21 cellular contexts compared by ENCODE assay signal in the genomic region with DNA sequence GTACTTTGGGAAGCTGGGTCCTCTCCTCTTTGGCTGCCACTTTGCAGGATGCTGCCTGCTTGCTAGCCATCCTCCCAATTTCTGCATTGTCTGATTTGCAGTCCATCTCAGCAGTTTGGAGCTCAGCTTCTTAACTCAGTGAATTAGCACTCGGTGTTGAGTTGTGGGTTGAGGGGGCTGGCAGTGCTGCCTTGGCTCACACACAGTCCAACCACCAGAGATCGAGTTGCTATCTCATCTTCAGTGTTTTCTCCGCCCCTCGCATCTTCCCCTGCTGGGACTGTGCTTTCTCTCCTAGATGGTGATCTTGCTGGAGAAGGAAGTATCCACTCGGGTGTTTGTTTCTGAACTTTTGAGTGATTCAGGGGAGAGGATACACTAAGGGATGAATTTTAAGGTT. TPM values are rescaled to one million over a fixed set of nuclear protein-coding genes. Genes with fewer than 3 reads are reported as not detected.
DNase-seq lines count a peak whose midpoint lies in the region; ATAC-seq and TF ChIP-seq lines count a peak whose summit lies in the region.
"Had no signal": no experiment of that assay in that cellular context is flagged by ENCODE, and none has a peak within 500 bp of the region (broad histone marks: within the 10 kb centered on the region; RNA-seq: fewer than 3 reads in every experiment).

No MANE protein-coding gene starts in this region.

- H4K20me1 ChIP-seq in IMR-90 (ENCODE audit: insufficient read depth, low read length) = peaks cover 95% of the 10 kb centered on the region
- peaks cover 84% of the 10 kb centered on the region for H4K20me1 ChIP-seq in smooth muscle cell (ENCODE audit: low read depth)
- no peaks in the 10 kb centered on the region for H4K20me1 ChIP-seq in GM23248 (ENCODE audit: insufficient read depth)

- CTCF ChIA-PET in IMR-90 (lab: Yijun Ruan, JAX) (no interaction called here), WTC11 (lab: Charles Lee) (interaction anchor here (1.0 kb wide), 1 partner anchor 39 kb away, joined by 3 read pairs; no protein-coding TSS in a partner anchor)

- peaks cover 2% of the 10 kb centered on the region; the same call in 1 of the 2 replicates for H3K27me3 Mint-ChIP-seq in WTC11 (ENCODE audit: low read depth)

- peaks cover 7% of the 10 kb centered on the region; the same call in 1 of the 2 replicates for H3K9me3 Mint-ChIP-seq in WTC11
- H3K9me3 Mint-ChIP-seq in activated naive CD4-positive, alpha-beta T cell treated with anti-CD3 and anti-CD28 coated beads, Interleukin-2, amount 50 U/mL, for 72 hours = no peaks in the 10 kb centered on the region

- dilution Hi-C loops in IMR-90 (cut with HindIII; ENCODE audit: low sequenced_read_pairs, unreplicated experiment) = no loop called here

- peaks cover 39% of the 10 kb centered on the region for H3K9me1 ChIP-seq in IMR-90 (ENCODE audit: insufficient read depth, low read length)

- peak overlapping the region; percentile 68; the same call in 1 of the 2 replicates for H3K4me2 ChIP-seq in IMR-90 (ENCODE audit: low read depth, low read length)
- H3K4me2 ChIP-seq in smooth muscle cell = peak overlapping the region; percentile 14
- no peak overlapping the region for H3K4me2 ChIP-seq in GM23248 (ENCODE audit: unreplicated experiment)

- H3K9me3 ChIP-seq in IMR-90 (ENCODE audit: control insufficient read depth, insufficient read depth, low read length) = no peaks in the 10 kb centered on the region
- H3K9me3 ChIP-seq in smooth muscle cell (replicated peaks; ENCODE audit: low read depth) = no peaks in the 10 kb centered on the region
- H3K9me3 ChIP-seq in GM23248 (ENCODE audit: low read depth) = no peaks in the 10 kb centered on the region
- no peaks in the 10 kb centered on the region for H3K9me3 ChIP-seq in colonic mucosa
- H3K9me3 ChIP-seq: Peyer's patch had no signal

- H2AFZ ChIP-seq in IMR-90 (replicated peaks; ENCODE audit: low read length, poor library complexity) (no peak overlapping the region), smooth muscle cell (ENCODE audit: low read depth) (no peak overlapping the region), GM23248 (no peak overlapping the region)

- H3K9ac ChIP-seq in IMR-90 (ENCODE audit: low read depth, low read length) = peak overlapping the region; percentile 6; the same call in 1 of the 2 replicates
- H3K9ac ChIP-seq in smooth muscle cell (ENCODE audit: low read depth) = no peak overlapping the region
- no peak overlapping the region for H3K9ac ChIP-seq in GM23248
- no peak overlapping the region for H3K9ac ChIP-seq in colonic mucosa (ENCODE audit: low read depth in 2 of 2, low read length in 2 of 2)

- no peak overlapping the region for H2BK20ac ChIP-seq in IMR-90 (ENCODE audit: low read depth, low read length)

- no peak for TF ChIP-seq CTCF in IMR-90 (conservative IDR thresholded peaks at IDR 0.05; ENCODE audit: low read depth, low read length)
- no peak for TF ChIP-seq CTCF in WTC11 (IDR thresholded peaks at IDR 0.05)
- TF ChIP-seq CTCF in smooth muscle cell (IDR thresholded peaks at IDR 0.05; ENCODE audit: borderline replicate concordance, insufficient read depth, poor library complexity, severe bottlenecking) = no peak
- no peak for TF ChIP-seq CTCF in colonic mucosa (IDR thresholded peaks at IDR 0.05)

- H4K91ac ChIP-seq in IMR-90 (ENCODE audit: insufficient read depth, low read depth, low read length) = no peak overlapping the region

- no peaks in the 10 kb centered on the region for H3K9me2 ChIP-seq in GM23248 (ENCODE audit: insufficient read depth)

- no peak overlapping the region for H3K27ac ChIP-seq in IMR-90 (ENCODE audit: insufficient read depth, low read length)
- no peak overlapping the region for H3K27ac ChIP-seq in smooth muscle cell (ENCODE audit: low read depth)
- no peak overlapping the region for H3K27ac ChIP-seq in GM23248
- no peak overlapping the region for H3K27ac ChIP-seq in colonic mucosa
- H3K27ac ChIP-seq: Peyer's patch had no signal

- H2AK5ac ChIP-seq in IMR-90 (ENCODE audit: low read depth, low read length) = no peak overlapping the region

- H3K4ac ChIP-seq in IMR-90 (ENCODE audit: low read depth, low read length) = peak overlapping the region; percentile 48; the same call in 1 of the 2 replicates

- peak overlapping the region; percentile 52; the same call in 1 of the 2 replicates for H3K18ac ChIP-seq in IMR-90 (ENCODE audit: low read depth, low read length)

- no peak overlapping the region for H3K27ac Mint-ChIP-seq in WTC11
- no peak overlapping the region for H3K27ac Mint-ChIP-seq in activated naive CD4-positive, alpha-beta T cell treated with anti-CD3 and anti-CD28 coated beads, Interleukin-2, amount 50 U/mL, for 72 hours

- TF ChIP-seq RAD21 in IMR-90 (IDR thresholded peaks at IDR 0.05; ENCODE audit: low read length) = no peak

- DNase-seq in IMR-90 = no peak
- DNase-seq in WTC11 (ENCODE audit: low spot score) = no peak
- DNase-seq in iPS-NIHi11 (ENCODE audit: low spot score) = peak; percentile 38
- DNase-seq in smooth muscle cell (lab: John Stamatoyannopoulos, UW; ENCODE audit: unreplicated experiment) = no peak
- DNase-seq in activated naive CD4-positive, alpha-beta T cell treated with anti-CD3 and anti-CD28 coated beads, Interleukin-2, amount 50 U/mL, for 72 hours (ENCODE audit: low spot score in 2 of 2) = no peak
- no peak for DNase-seq in GM23248
- DNase-seq in colonic mucosa = no peak
- DNase-seq: ACHN; AML-193; CD4-positive, CD25-positive, alpha-beta regulatory T cell; COR-L47; DMS 273 treated with DMSO at 0.1 percent for 48 hours; DND-41; H7; NCI-H1092 treated with DMSO at 0.1 percent for 48 hours; NCI-H146; NCI-H2081; NCI-H748 treated with DMSO at 0.1 percent for 48 hours; NK-92 treated with Interleukin-12 subunit alpha and Interleukin-12 subunit beta, amount 100 ng/mL, for 24 hours had no signal

- no CpG with 5 or more reads among the region's 5 CpGs for WGBS in IMR-90 (ENCODE audit: extremely low coverage in 2 of 2, insufficient read length in 1 of 2), 2 experiments
- 33% methylated on average over 5 of the region's 5 CpGs for WGBS in smooth muscle cell (ENCODE audit: low lambda C conversion rate)
- 71 to 76% methylated on average over 5 of the region's 5 CpGs for WGBS in GM23248 (ENCODE audit: low coverage in 1 of 2, low lambda C conversion rate in 2 of 2, missing lambda C conversion rate in 2 of 2), 2 experiments

- H3K79me1 ChIP-seq in IMR-90 (ENCODE audit: low read depth in 1 of 2, low read length in 2 of 2) = peaks cover 59 to 95% of the 10 kb centered on the region in 2 experiments

- no peak overlapping the region for H3K23ac ChIP-seq in IMR-90 (ENCODE audit: low read depth, low read length)

- no peak overlapping the region for H3K56ac ChIP-seq in IMR-90 (ENCODE audit: extremely low read depth, insufficient read depth, low read length)

- ATAC-seq in IMR-90 (ENCODE audit: low read depth) (peak; percentile 41), WTC11 (peak; percentile 39; the same call in 1 of the 2 replicates)
- ATAC-seq in activated naive CD4-positive, alpha-beta T cell treated with anti-CD3 and anti-CD28 coated beads, Interleukin-2, amount 50 U/mL, for 72 hours = no peak

- 0 out of 2 replicates have a peak overlapping the region, but pooled peaks have one; percentile 44 for H2BK120ac ChIP-seq in IMR-90 (ENCODE audit: low read depth, low read length)

- TF ChIP-seq POLR2A in IMR-90 (IDR thresholded peaks at IDR 0.05; ENCODE audit: low read depth, low read length) = no peak

- no peak overlapping the region for H3K4me3 Mint-ChIP-seq in WTC11
- H3K4me3 Mint-ChIP-seq: CD4-positive, CD25-positive, alpha-beta regulatory T cell had no signal

- no TSS peak for BruUV-seq in IMR-90 (replicated peaks; lab: Mats Ljungman, UMichigan)

- H3K4me1 ChIP-seq in IMR-90 (ENCODE audit: control insufficient read depth, insufficient read depth, low read length) = peaks cover 9% of the 10 kb centered on the region
- peaks cover 4% of the 10 kb centered on the region for H3K4me1 ChIP-seq in smooth muscle cell (ENCODE audit: low read depth)
- H3K4me1 ChIP-seq in GM23248 (ENCODE audit: insufficient read depth) = no peaks in the 10 kb centered on the region
- H3K4me1 ChIP-seq in colonic mucosa = no peaks in the 10 kb centered on the region
- H3K4me1 ChIP-seq: Peyer's patch had no signal

- 0 out of 2 replicates have a peak, but pooled peaks cover 3% of the 10 kb centered on the region for H3K36me3 ChIP-seq in IMR-90 (ENCODE audit: control insufficient read depth, insufficient read depth, low read length)
- no peaks in the 10 kb centered on the region for H3K36me3 ChIP-seq in smooth muscle cell (ENCODE audit: low read depth)
- H3K36me3 ChIP-seq in GM23248 (ENCODE audit: low read depth) = no peaks in the 10 kb centered on the region
- no peaks in the 10 kb centered on the region for H3K36me3 ChIP-seq in colonic mucosa
- H3K36me3 ChIP-seq: Peyer's patch had no signal

- H2BK5ac ChIP-seq in IMR-90 (ENCODE audit: low read depth, low read length, poor library complexity, severe bottlenecking) = no peak overlapping the region

- intact Hi-C loops in IMR-90 (cut with micrococcal nuclease) = no loop called here
- intact Hi-C loops in colonic mucosa (cut with DNase I) = no loop called here

- H3K79me2 ChIP-seq in smooth muscle cell (ENCODE audit: low read depth) (peaks cover 60% of the 10 kb centered on the region), GM23248 (ENCODE audit: insufficient read depth) (peaks cover 93% of the 10 kb centered on the region)

- in situ Hi-C loops in IMR-90 (cut with MboI; ENCODE audit: low sequenced_read_pairs) = no loop called here
- in situ Hi-C loops in GM23248 (cut with MboI) = no loop called here

- no peaks in the 10 kb centered on the region for H3K36me3 Mint-ChIP-seq in WTC11
- H3K36me3 Mint-ChIP-seq in activated naive CD4-positive, alpha-beta T cell treated with anti-CD3 and anti-CD28 coated beads, Interleukin-2, amount 50 U/mL, for 72 hours = no peaks in the 10 kb centered on the region
- H3K36me3 Mint-ChIP-seq: CD4-positive, CD25-positive, alpha-beta regulatory T cell had no signal

- POLR2A ChIA-PET in IMR-90 (lab: Charles Lee; ENCODE audit: unreplicated experiment) = no interaction called here
- POLR2A ChIA-PET in WTC11 (lab: Charles Lee) = no interaction called here

- peak overlapping the region; percentile 77; the same call in 1 of the 2 replicates for H3K14ac ChIP-seq in IMR-90 (replicated peaks; ENCODE audit: low read depth, low read length)

- H3F3A ChIP-seq in smooth muscle cell (ENCODE audit: low read depth) (no peaks in the 10 kb centered on the region), GM23248 (ENCODE audit: insufficient read depth) (no peaks in the 10 kb centered on the region)

- no peak overlapping the region for H2BK15ac ChIP-seq in IMR-90 (ENCODE audit: low read depth, low read length)

- H3K4me3 ChIP-seq in IMR-90 (ENCODE audit: insufficient read depth, low read depth, low read length) (no peak overlapping the region), smooth muscle cell (no peak overlapping the region), GM23248 (no peak overlapping the region), colonic mucosa (no peak overlapping the region)
- H3K4me3 ChIP-seq: Peyer's patch had no signal

- peak overlapping the region in 1 of 2 experiments; percentile 50; a peak in 1 of 4 replicates for H4K8ac ChIP-seq in IMR-90 (ENCODE audit: low read depth in 2 of 2, low read length in 2 of 2)

- H3K27me3 ChIP-seq in IMR-90 (ENCODE audit: control insufficient read depth, insufficient read depth, low read length) (no peaks in the 10 kb centered on the region), smooth muscle cell (ENCODE audit: low read depth) (no peaks in the 10 kb centered on the region), GM23248 (replicated peaks; ENCODE audit: insufficient read depth) (no peaks in the 10 kb centered on the region), colonic mucosa (no peaks in the 10 kb centered on the region)
- H3K27me3 ChIP-seq: Peyer's patch had no signal

- peaks cover 7% of the 10 kb centered on the region for H3K4me1 Mint-ChIP-seq in WTC11

- peak overlapping the region; percentile 39 for H4K5ac ChIP-seq in IMR-90 (ENCODE audit: low read depth, low read length)

- no peak overlapping the region for H2AK9ac ChIP-seq in IMR-90 (replicated peaks; ENCODE audit: low read depth, low read length, poor library complexity)

RNA-seq across cellular contexts. Expression of gene SH3RF3, which starts 27.0 kb away (rescaled TPM):
- 3.4 and 3.9 TPM in 2 replicates for total RNA-seq in IMR-90 (2012; rRNA removed)
- polyA plus RNA-seq in IMR-90 (2012; rRNA removed) = 5.3 and 5.7 TPM in 2 replicates
- polyA plus RNA-seq in IMR-90 (2012; cell fraction: cytosol; rRNA removed) = 2.9 and 5.9 TPM in 2 replicates
- 10.7 and 11.0 TPM in 2 replicates for polyA plus RNA-seq in IMR-90 (2012; cell fraction: nucleus; rRNA removed; ENCODE audit: low replicate concordance)
- 0.78 to 1.0 TPM (median 0.87 TPM) in 3 replicates for total RNA-seq in WTC11 (2021)
- 6.5 and 6.6 TPM in 2 replicates for total RNA-seq in smooth muscle cell
- 6.6 and 11.8 TPM in 2 replicates for polyA plus RNA-seq in smooth muscle cell
- 1 to 10 TPM; 1.0 to 1.7 TPM for total RNA-seq in activated naive CD4-positive, alpha-beta T cell treated with anti-CD3 and anti-CD28 coated beads, Interleukin-2, amount 50 U/mL, for 72 hours
- total RNA-seq in GM23248 (2014; rRNA removed; shearing (Covaris generic)) = 3.3 and 5.2 TPM in 2 replicates
- polyA plus RNA-seq in GM23248 (2016; fragmentation: Nextera tagmentation; extraction: Ambion mirVana) = 1.5 and 2.1 TPM in 2 replicates
- 1 to 10 TPM; 1.3 to 2.5 TPM for total RNA-seq in colonic mucosa
- total RNA-seq: G401 had no signal

Comparison
In these comparisons a context has a peak if more than half of its experiments do, and no peak if none do; other contexts are left out.
1. ATAC-seq: peak in IMR-90 (single experiment) and WTC11 (single experiment); none in activated naive CD4-positive, alpha-beta T cell treated with anti-CD3 and anti-CD28 coated beads, Interleukin-2, amount 50 U/mL, for 72 hours (0 of 2).